8 cellular contexts compared by ENCODE assay signal in the genomic region with DNA sequence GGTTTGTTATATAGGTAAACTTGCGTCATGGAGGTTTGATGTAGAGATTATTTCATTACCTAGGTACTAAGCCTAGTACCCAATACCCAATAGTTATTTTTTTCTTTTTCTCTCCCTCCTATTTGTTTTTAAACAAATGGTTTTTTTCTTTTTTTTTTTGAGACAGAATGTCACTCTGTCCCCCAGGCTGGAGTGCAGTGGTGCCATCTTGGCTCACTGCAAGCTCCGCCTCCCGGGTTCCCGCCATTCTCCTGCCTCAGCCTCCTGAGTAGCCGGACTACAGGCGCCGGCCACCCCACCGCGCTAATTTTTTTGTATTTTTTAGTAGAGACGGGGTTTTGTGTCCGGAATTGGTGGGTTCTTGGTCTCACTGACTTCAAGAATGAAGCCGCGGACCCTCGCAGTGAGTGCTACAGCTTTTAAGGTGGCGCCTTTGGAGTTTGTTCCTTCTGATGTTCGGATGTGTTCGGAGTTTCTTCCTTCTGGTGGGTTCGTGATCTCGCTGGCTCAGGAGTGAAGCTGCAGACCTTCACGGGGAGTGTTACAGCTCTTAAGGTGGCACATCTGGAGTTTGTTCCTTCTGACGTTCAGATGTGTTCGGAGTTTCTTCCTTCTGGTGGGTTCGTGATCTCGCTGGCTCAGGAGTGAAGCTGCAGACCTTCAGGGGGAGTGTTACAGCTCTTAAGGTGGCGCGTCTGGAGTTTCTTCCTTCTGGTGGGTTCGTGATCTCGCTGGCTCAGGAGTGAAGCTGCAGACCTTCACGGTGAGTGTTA.
DNase-seq lines count a peak whose midpoint lies in the region; ATAC-seq and TF ChIP-seq lines count a peak whose summit lies in the region.
"Not testable (repeated sequence)": the region's sequence is repeated elsewhere in the genome, so short reads cannot be mapped to it uniquely, and the experiment has no call there.

No MANE protein-coding gene starts in this region.

- not testable (repeated sequence) for H3K4me1 ChIP-seq in CD4-positive, CD25-positive, alpha-beta regulatory T cell (ENCODE audit: control insufficient read depth, insufficient read depth, low read length, poor library complexity, severe bottlenecking); lower lobe of right lung

- not testable (repeated sequence) for H3K36me3 ChIP-seq in CD4-positive, CD25-positive, alpha-beta regulatory T cell (ENCODE audit: control insufficient read depth, insufficient read depth, low read length); lower lobe of right lung

- TF ChIP-seq CTCF in lower lobe of right lung (IDR thresholded peaks at IDR 0.05): not testable (repeated sequence)

- intact Hi-C loops in activated CD4-positive, alpha-beta T cell treated with anti-CD3 and anti-CD28 coated beads for 36 hours (cut with DNase I, micrococcal nuclease); lower lobe of right lung (cut with DNase I): not testable (repeated sequence)

- peak overlapping the region; percentile 67 for H3K4me3 ChIP-seq in CD4-positive, CD25-positive, alpha-beta regulatory T cell (ENCODE audit: low read depth, low read length)
- H3K4me3 ChIP-seq in lower lobe of right lung: peak overlapping the region; percentile 15

- not testable (repeated sequence) for H3K4me1 Mint-ChIP-seq in CD4-positive, CD25-positive, alpha-beta regulatory T cell; activated CD4-positive, alpha-beta T cell treated with anti-CD3 and anti-CD28 coated beads for 36 hours; activated naive CD8-positive, alpha-beta T cell treated with anti-CD3 and anti-CD28 coated beads, Interleukin-2, amount 10 ng/mL, durations not matched to agents 7 days and 5 days

- H3K4me3 Mint-ChIP-seq in CD4-positive, CD25-positive, alpha-beta regulatory T cell: peak overlapping the region; percentile 84 to 95 (median 92)
- peak overlapping the region; percentile 89 for H3K4me3 Mint-ChIP-seq in activated CD4-positive, alpha-beta T cell treated with anti-CD3 and anti-CD28 coated beads for 36 hours
- H3K4me3 Mint-ChIP-seq in activated naive CD8-positive, alpha-beta T cell treated with anti-CD3 and anti-CD28 coated beads, Interleukin-2, amount 10 ng/mL, durations not matched to agents 7 days and 5 days: peak overlapping the region; percentile 91

- peak overlapping the region; percentile 67 to 90 (median 87) for H3K27ac Mint-ChIP-seq in CD4-positive, CD25-positive, alpha-beta regulatory T cell
- peak overlapping the region; percentile 94 for H3K27ac Mint-ChIP-seq in activated CD4-positive, alpha-beta T cell treated with anti-CD3 and anti-CD28 coated beads for 36 hours
- H3K27ac Mint-ChIP-seq in activated naive CD8-positive, alpha-beta T cell treated with anti-CD3 and anti-CD28 coated beads, Interleukin-2, amount 10 ng/mL, durations not matched to agents 7 days and 5 days: peak overlapping the region; percentile 96

- not testable (repeated sequence) for H3K9me3 ChIP-seq in CD4-positive, CD25-positive, alpha-beta regulatory T cell (ENCODE audit: control insufficient read depth in 2 of 2, low read length in 2 of 2); lower lobe of right lung

- CTCF ChIA-PET in activated CD4-positive, alpha-beta T cell treated with anti-CD3 and anti-CD28 coated beads for 36 hours (lab: Charles Lee): not testable (repeated sequence)

- DNase-seq in CD4-positive, CD25-positive, alpha-beta regulatory T cell: peak in 2 of 3 donors; percentile 14 to 19
- peak; percentile 37 for DNase-seq in activated CD4-positive, alpha-beta T cell treated with anti-CD3 and anti-CD28 coated beads for 36 hours
- DNase-seq in activated naive CD8-positive, alpha-beta T cell treated with anti-CD3 and anti-CD28 coated beads, Interleukin-2, amount 10 ng/mL, durations not matched to agents 7 days and 5 days: peak; percentile 33
- not testable (repeated sequence) for DNase-seq in lower lobe of right lung
- peak; percentile 4 for DNase-seq in stimulated activated naive CD8-positive, alpha-beta T cell treated with anti-CD3 and anti-CD28 coated beads, Interleukin-15, Interleukin-2, amounts not matched to agents 100 U/mL and 50 U/mL, for 24 hours

- H3K27me3 Mint-ChIP-seq in CD4-positive, CD25-positive, alpha-beta regulatory T cell; activated CD4-positive, alpha-beta T cell treated with anti-CD3 and anti-CD28 coated beads for 36 hours; activated naive CD8-positive, alpha-beta T cell treated with anti-CD3 and anti-CD28 coated beads, Interleukin-2, amount 10 ng/mL, durations not matched to agents 7 days and 5 days: not testable (repeated sequence)

- not testable (repeated sequence) for H3K36me3 Mint-ChIP-seq in CD4-positive, CD25-positive, alpha-beta regulatory T cell; activated CD4-positive, alpha-beta T cell treated with anti-CD3 and anti-CD28 coated beads for 36 hours (ENCODE audit: low read depth); activated naive CD8-positive, alpha-beta T cell treated with anti-CD3 and anti-CD28 coated beads, Interleukin-2, amount 10 ng/mL, durations not matched to agents 7 days and 5 days

- POLR2A ChIA-PET in activated CD4-positive, alpha-beta T cell treated with anti-CD3 and anti-CD28 coated beads for 36 hours (lab: Charles Lee): interaction anchor here (0.7 kb wide), 1 partner anchor 197 kb away, joined by 9 read pairs; no protein-coding TSS in a partner anchor
- POLR2A ChIA-PET in activated naive CD8-positive, alpha-beta T cell treated with anti-CD3 and anti-CD28 coated beads, Interleukin-2, amount 10 ng/mL, durations not matched to agents 7 days and 5 days (lab: Charles Lee): interaction anchor here (0.7 to 2.0 kb wide), 4 partner anchors 20 to 697 kb away, joined by 3 to 7 read pairs (median 4); a partner anchor contains a TSS

- not testable (repeated sequence) for H3K27ac ChIP-seq in CD4-positive, CD25-positive, alpha-beta regulatory T cell (ENCODE audit: insufficient read depth, low read length, poor library complexity, severe bottlenecking); lower lobe of right lung

- ATAC-seq in CD4-positive, CD25-positive, alpha-beta regulatory T cell (ENCODE audit: low read depth in 2 of 2): peak; percentile 43 to 55
- ATAC-seq in GM19023 (IDR thresholded peaks at IDR 0.05; ENCODE audit: unreplicated experiment): peak; percentile 87
- ATAC-seq in HG02642 (IDR thresholded peaks at IDR 0.05; ENCODE audit: poor library complexity, unreplicated experiment): peak; percentile 63
- peak; percentile 52 for ATAC-seq in HG03571 (IDR thresholded peaks at IDR 0.05; ENCODE audit: unreplicated experiment)
- ATAC-seq in activated CD4-positive, alpha-beta T cell treated with anti-CD3 and anti-CD28 coated beads for 36 hours: peak; percentile 65
- peak; percentile 58 for ATAC-seq in activated naive CD8-positive, alpha-beta T cell treated with anti-CD3 and anti-CD28 coated beads, Interleukin-2, amount 10 ng/mL, durations not matched to agents 7 days and 5 days (ENCODE audit: low read depth)
- not testable (repeated sequence) for ATAC-seq in lower lobe of right lung; stimulated activated naive CD8-positive, alpha-beta T cell treated with anti-CD3 and anti-CD28 coated beads, Interleukin-15, Interleukin-2, amounts not matched to agents 100 U/mL and 50 U/mL, for 24 hours

- not testable (repeated sequence) for H3K9me3 Mint-ChIP-seq in CD4-positive, CD25-positive, alpha-beta regulatory T cell; activated CD4-positive, alpha-beta T cell treated with anti-CD3 and anti-CD28 coated beads for 36 hours (ENCODE audit: low read depth); activated naive CD8-positive, alpha-beta T cell treated with anti-CD3 and anti-CD28 coated beads, Interleukin-2, amount 10 ng/mL, durations not matched to agents 7 days and 5 days

- H3K27me3 ChIP-seq in CD4-positive, CD25-positive, alpha-beta regulatory T cell (ENCODE audit: control insufficient read depth, insufficient read depth, low read length); lower lobe of right lung (ENCODE audit: low read depth): not testable (repeated sequence)
